Comparison of ENCODE assay signal across 11 cellular contexts in the genomic region with DNA sequence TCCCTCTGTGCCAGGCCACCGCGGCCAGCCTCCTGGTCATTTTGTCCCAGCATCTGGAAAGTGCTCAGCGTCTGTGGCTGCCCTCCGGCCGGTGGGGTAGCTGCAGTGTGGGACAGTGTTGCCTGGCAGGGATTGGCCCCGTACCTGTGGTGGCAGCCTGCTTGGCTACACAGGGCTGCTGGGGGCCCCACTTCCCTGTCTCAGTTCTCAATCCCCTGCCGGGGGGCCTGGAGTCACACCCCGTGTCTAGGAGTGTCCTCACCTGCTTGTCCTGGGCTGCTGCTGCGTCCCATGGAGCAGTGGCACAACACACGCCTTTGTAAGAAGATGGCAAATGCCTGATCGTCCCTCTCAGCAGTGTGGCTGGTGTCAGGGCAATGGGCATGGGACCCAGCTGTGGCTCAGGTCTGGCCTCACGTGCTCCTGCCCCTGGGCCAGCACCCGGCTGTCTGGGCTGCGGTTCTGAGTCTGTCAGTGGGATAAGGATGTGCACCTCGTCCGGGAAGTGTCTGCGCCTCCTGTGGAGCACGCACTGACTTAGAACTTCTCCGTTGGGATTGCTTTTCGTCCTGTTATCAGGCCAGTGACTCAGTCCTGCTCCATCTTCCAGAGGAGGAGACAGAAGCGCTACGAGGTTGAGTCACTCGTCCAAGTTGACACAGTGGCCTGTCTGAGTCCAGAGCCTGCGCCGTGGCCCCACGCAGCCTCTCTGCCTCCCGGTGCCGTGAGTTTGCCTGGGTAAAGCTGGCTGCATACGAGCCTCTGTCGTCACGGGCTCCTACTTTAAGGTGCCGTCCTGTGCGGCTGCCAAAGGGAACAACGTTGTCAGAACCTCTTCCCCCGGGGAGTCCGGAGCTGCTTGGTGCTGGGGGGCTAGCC. TPM values are rescaled to one million over a fixed set of nuclear protein-coding genes. Genes with fewer than 3 reads are reported as not detected.
A peak's percentile ranks its signal among the peaks of the same experiment; 100 is the strongest.
DNase-seq lines count a peak whose midpoint lies in the region; ATAC-seq and TF ChIP-seq lines count a peak whose summit lies in the region.
"Had no signal": no experiment of that assay in that cellular context is flagged by ENCODE, and none has a peak within 500 bp of the region (broad histone marks: within the 10 kb centered on the region; RNA-seq: fewer than 3 reads in every experiment).

No MANE protein-coding gene starts in this region.

- peaks cover 2% of the 10 kb centered on the region for H3K27me3 Mint-ChIP-seq in activated CD4-positive, alpha-beta memory T cell treated with anti-CD3 and anti-CD28 coated beads, Interleukin-2, amount 10 ng/mL, durations not matched to agents 7 days and 5 days
- peaks cover 16% of the 10 kb centered on the region for H3K27me3 Mint-ChIP-seq in activated CD4-positive, alpha-beta memory T cell treated with anti-CD3 and anti-CD28 coated beads for 36 hours
- H3K27me3 Mint-ChIP-seq in stimulated activated naive CD8-positive, alpha-beta T cell treated with anti-CD3 and anti-CD28 coated beads, Interleukin-15, amount 100 ng/mL, for 72 hours: peaks cover 36% of the 10 kb centered on the region
- peaks cover 39% of the 10 kb centered on the region for H3K27me3 Mint-ChIP-seq in stimulated activated memory B cell treated with anti-CD40 and anti-IgM and Interleukin-4, amounts not matched to agents 10 μg/mL and 1 μg/mL and 100 μg/mL, for 72 hours

- intact Hi-C loops in activated CD4-positive, alpha-beta memory T cell treated with anti-CD3 and anti-CD28 coated beads for 36 hours (cut with micrococcal nuclease): no loop called here

- CTCF ChIA-PET in activated CD4-positive, alpha-beta memory T cell treated with anti-CD3 and anti-CD28 coated beads, Interleukin-2, amount 10 ng/mL, durations not matched to agents 7 days and 5 days (lab: Charles Lee): no interaction called here
- CTCF ChIA-PET in activated CD4-positive, alpha-beta memory T cell treated with anti-CD3 and anti-CD28 coated beads for 36 hours (lab: Charles Lee): interaction anchor here (0.6 kb wide), 1 partner anchor 792 kb away, joined by 3 read pairs; no protein-coding TSS in a partner anchor

- H3K4me3 Mint-ChIP-seq in activated CD4-positive, alpha-beta memory T cell treated with anti-CD3 and anti-CD28 coated beads, Interleukin-2, amount 10 ng/mL, durations not matched to agents 7 days and 5 days: no peak overlapping the region
- H3K4me3 Mint-ChIP-seq in activated CD4-positive, alpha-beta memory T cell treated with anti-CD3 and anti-CD28 coated beads for 36 hours: no peak overlapping the region
- no peak overlapping the region for H3K4me3 Mint-ChIP-seq in stimulated activated naive CD8-positive, alpha-beta T cell treated with anti-CD3 and anti-CD28 coated beads, Interleukin-15, amount 100 ng/mL, for 72 hours
- H3K4me3 Mint-ChIP-seq in stimulated activated memory B cell treated with anti-CD40 and anti-IgM and Interleukin-4, amounts not matched to agents 10 μg/mL and 1 μg/mL and 100 μg/mL, for 72 hours: no peak overlapping the region
- H3K4me3 Mint-ChIP-seq: T-helper 1 cell treated with Interleukin-12 subunit alpha and Interleukin-12 subunit beta and Interleukin-4 antibody, amounts not matched to agents 30 μg/mL and 1 μg/mL, for 36 hours had no signal

- DNase-seq in activated CD4-positive, alpha-beta memory T cell treated with anti-CD3 and anti-CD28 coated beads, Interleukin-2, amount 10 ng/mL, durations not matched to agents 7 days and 5 days: peak; percentile 4
- DNase-seq in activated CD4-positive, alpha-beta memory T cell treated with anti-CD3 and anti-CD28 coated beads for 36 hours: no peak
- peak; percentile 12 for DNase-seq in activated CD8-positive, alpha-beta memory T cell treated with anti-CD3 and anti-CD28 coated beads, Interleukin-2, amount 50 U/mL, for 4 hours
- peak; percentile 61 for DNase-seq in hepatic stellate cell (ENCODE audit: low spot score)
- peak; percentile 3 to 11 for DNase-seq in tibial nerve (ENCODE audit: low spot score in 2 of 2)
- DNase-seq in globus pallidus (ENCODE audit: low spot score): no peak
- no peak for DNase-seq in stimulated activated naive CD8-positive, alpha-beta T cell treated with anti-CD3 and anti-CD28 coated beads, Interleukin-15, amount 100 ng/mL, for 72 hours
- DNase-seq: substantia nigra had no signal

- POLR2A ChIA-PET in activated CD4-positive, alpha-beta memory T cell treated with anti-CD3 and anti-CD28 coated beads, Interleukin-2, amount 10 ng/mL, durations not matched to agents 7 days and 5 days (lab: Charles Lee): no interaction called here
- POLR2A ChIA-PET in activated CD4-positive, alpha-beta memory T cell treated with anti-CD3 and anti-CD28 coated beads for 36 hours (lab: Charles Lee): no interaction called here

- H3K36me3 ChIP-seq in tibial nerve: no peaks in the 10 kb centered on the region

- TF ChIP-seq POLR2A in tibial nerve (IDR thresholded peaks at IDR 0.05): no peak

- no peaks in the 10 kb centered on the region for H3K4me1 Mint-ChIP-seq in activated CD4-positive, alpha-beta memory T cell treated with anti-CD3 and anti-CD28 coated beads, Interleukin-2, amount 10 ng/mL, durations not matched to agents 7 days and 5 days
- H3K4me1 Mint-ChIP-seq in activated CD4-positive, alpha-beta memory T cell treated with anti-CD3 and anti-CD28 coated beads for 36 hours (ENCODE audit: low read depth): no peaks in the 10 kb centered on the region
- no peaks in the 10 kb centered on the region for H3K4me1 Mint-ChIP-seq in stimulated activated naive CD8-positive, alpha-beta T cell treated with anti-CD3 and anti-CD28 coated beads, Interleukin-15, amount 100 ng/mL, for 72 hours
- H3K4me1 Mint-ChIP-seq in stimulated activated memory B cell treated with anti-CD40 and anti-IgM and Interleukin-4, amounts not matched to agents 10 μg/mL and 1 μg/mL and 100 μg/mL, for 72 hours: peaks cover 9% of the 10 kb centered on the region

- TF ChIP-seq EP300 in tibial nerve (IDR thresholded peaks at IDR 0.05): no peak

- H3K36me3 Mint-ChIP-seq in activated CD4-positive, alpha-beta memory T cell treated with anti-CD3 and anti-CD28 coated beads, Interleukin-2, amount 10 ng/mL, durations not matched to agents 7 days and 5 days (ENCODE audit: low read depth): no peaks in the 10 kb centered on the region
- H3K36me3 Mint-ChIP-seq in activated CD4-positive, alpha-beta memory T cell treated with anti-CD3 and anti-CD28 coated beads for 36 hours: no peaks in the 10 kb centered on the region
- no peaks in the 10 kb centered on the region for H3K36me3 Mint-ChIP-seq in stimulated activated memory B cell treated with anti-CD40 and anti-IgM and Interleukin-4, amounts not matched to agents 10 μg/mL and 1 μg/mL and 100 μg/mL, for 72 hours

- no peaks in the 10 kb centered on the region for H3K9me3 ChIP-seq in tibial nerve

- peaks cover 0 to 9% of the 10 kb centered on the region in 2 donors for H3K27me3 ChIP-seq in tibial nerve

- H3K4me3 ChIP-seq in tibial nerve: no peak overlapping the region

- no peak for TF ChIP-seq CTCF in tibial nerve (IDR thresholded peaks at IDR 0.05)

- 86 to 88% methylated on average over 26 to 36 of the region's 36 CpGs for WGBS in tibial nerve, 2 donors

- no peaks in the 10 kb centered on the region for H3K9me3 Mint-ChIP-seq in activated CD4-positive, alpha-beta memory T cell treated with anti-CD3 and anti-CD28 coated beads, Interleukin-2, amount 10 ng/mL, durations not matched to agents 7 days and 5 days
- H3K9me3 Mint-ChIP-seq in activated CD4-positive, alpha-beta memory T cell treated with anti-CD3 and anti-CD28 coated beads for 36 hours: no peaks in the 10 kb centered on the region
- no peaks in the 10 kb centered on the region for H3K9me3 Mint-ChIP-seq in stimulated activated naive CD8-positive, alpha-beta T cell treated with anti-CD3 and anti-CD28 coated beads, Interleukin-15, amount 100 ng/mL, for 72 hours
- no peaks in the 10 kb centered on the region for H3K9me3 Mint-ChIP-seq in stimulated activated memory B cell treated with anti-CD40 and anti-IgM and Interleukin-4, amounts not matched to agents 10 μg/mL and 1 μg/mL and 100 μg/mL, for 72 hours
- H3K9me3 Mint-ChIP-seq: T-helper 1 cell treated with Interleukin-12 subunit alpha and Interleukin-12 subunit beta and Interleukin-4 antibody, amounts not matched to agents 30 μg/mL and 1 μg/mL, for 36 hours had no signal

- no peak for ATAC-seq in stimulated activated naive CD8-positive, alpha-beta T cell treated with anti-CD3 and anti-CD28 coated beads, Interleukin-15, amount 100 ng/mL, for 72 hours
- no peak for ATAC-seq in stimulated activated memory B cell treated with anti-CD40 and anti-IgM and Interleukin-4, amounts not matched to agents 10 μg/mL and 1 μg/mL and 100 μg/mL, for 72 hours

- peaks cover 0 to 9% (median 4%) of the 10 kb centered on the region in 4 donors for H3K4me1 ChIP-seq in tibial nerve

- no peak overlapping the region for H3K27ac Mint-ChIP-seq in activated CD4-positive, alpha-beta memory T cell treated with anti-CD3 and anti-CD28 coated beads, Interleukin-2, amount 10 ng/mL, durations not matched to agents 7 days and 5 days
- no peak overlapping the region for H3K27ac Mint-ChIP-seq in activated CD4-positive, alpha-beta memory T cell treated with anti-CD3 and anti-CD28 coated beads for 36 hours
- no peak overlapping the region for H3K27ac Mint-ChIP-seq in stimulated activated naive CD8-positive, alpha-beta T cell treated with anti-CD3 and anti-CD28 coated beads, Interleukin-15, amount 100 ng/mL, for 72 hours
- no peak overlapping the region for H3K27ac Mint-ChIP-seq in stimulated activated memory B cell treated with anti-CD40 and anti-IgM and Interleukin-4, amounts not matched to agents 10 μg/mL and 1 μg/mL and 100 μg/mL, for 72 hours
- H3K27ac Mint-ChIP-seq: T-helper 1 cell treated with Interleukin-12 subunit alpha and Interleukin-12 subunit beta and Interleukin-4 antibody, amounts not matched to agents 30 μg/mL and 1 μg/mL, for 36 hours had no signal

- no peak overlapping the region for H3K27ac ChIP-seq in tibial nerve
- H3K27ac ChIP-seq: KMS-11 had no signal

RNA-seq across cellular contexts. Expression of a gene that starts 41.0 kb away (rescaled TPM):
- not detected for total RNA-seq in activated CD4-positive, alpha-beta memory T cell treated with anti-CD3 and anti-CD28 coated beads, Interleukin-2, amount 10 ng/mL, durations not matched to agents 7 days and 5 days
- not detected for total RNA-seq in activated CD4-positive, alpha-beta memory T cell treated with anti-CD3 and anti-CD28 coated beads for 36 hours
- total RNA-seq in tibial nerve: not detected

Comparison
In these comparisons a context has a peak if more than half of its experiments do, and no peak if none do; other contexts are left out.
1. DNase-seq: peak in activated CD4-positive, alpha-beta memory T cell treated with anti-CD3 and anti-CD28 coated beads, Interleukin-2, amount 10 ng/mL, durations not matched to agents 7 days and 5 days (single experiment), activated CD8-positive, alpha-beta memory T cell treated with anti-CD3 and anti-CD28 coated beads, Interleukin-2, amount 50 U/mL, for 4 hours (single experiment), hepatic stellate cell (single experiment) and tibial nerve (2 of 2); none in activated CD4-positive, alpha-beta memory T cell treated with anti-CD3 and anti-CD28 coated beads for 36 hours (single experiment), globus pallidus (single experiment) and stimulated activated naive CD8-positive, alpha-beta T cell treated with anti-CD3 and anti-CD28 coated beads, Interleukin-15, amount 100 ng/mL, for 72 hours (0 of 2).